In genomic region chr14:81170104-81170828, GRCh38 we compare ENCODE assay signal across 8 cellular contexts.
DNase-seq lines count a peak whose midpoint lies in the region; ATAC-seq and TF ChIP-seq lines count a peak whose summit lies in the region.

No MANE protein-coding gene starts in this region.

- peak overlapping the region; percentile 99 for H3K27ac ChIP-seq in caudate nucleus (ENCODE audit: low read depth, low read length)

- ATAC-seq in GM18870 (IDR thresholded peaks at IDR 0.05; ENCODE audit: unreplicated experiment): peak; percentile 83
- peak; percentile 95 for ATAC-seq in HG03135 (IDR thresholded peaks at IDR 0.05; ENCODE audit: unreplicated experiment)

- H3K4me3 ChIP-seq in WI38 (ENCODE audit: low read depth, low read length): peak overlapping the region; percentile 71

- peak; percentile 96 for DNase-seq in AG08395 (ENCODE audit: low spot score)
- DNase-seq in NCI-H2196 (lab: John Stamatoyannopoulos, UW; ENCODE audit: unreplicated experiment): peak; percentile 86
- peak; percentile 56 to 98 (median 92) for DNase-seq in caudate nucleus (lab: John Stamatoyannopoulos, UW)
- DNase-seq in iris pigment epithelial cell (ENCODE audit: low read depth): peak; percentile 88
- DNase-seq in stimulated activated CD4-positive, alpha-beta T cell treated with anti-CD3 and anti-CD28 coated beads, Interleukin-12 subunit alpha, Interleukin-12 subunit beta, amount 100 ng/mL, for 24 hours (ENCODE audit: low read depth in 2 of 2): peak; percentile 77 to 84

- peak; percentile 92 for TF ChIP-seq CTCF in WI38 (IDR thresholded peaks at IDR 0.05; ENCODE audit: low read depth, low read length)

Comparison
In these comparisons a context has a peak if more than half of its experiments do, and no peak if none do; other contexts are left out.
1. Peak in every context shown above with its lines: DNase-seq, ATAC-seq, H3K4me3 ChIP-seq and H3K27ac ChIP-seq.